In genomic region chr12:118409834-118410233, GRCh38 we compare ENCODE assay signal across 34 cellular contexts.
"Had no signal": no experiment of that assay in that cellular context is flagged by ENCODE, and none has a peak within 500 bp of the region (broad histone marks: within the 10 kb centered on the region; RNA-seq: fewer than 3 reads in every experiment).

No MANE protein-coding gene starts in this region.

- H3K4me3 Mint-ChIP-seq: activated B cell treated with CpG ODN at 0.5 μM for 24 hours; activated CD4-positive, alpha-beta memory T cell treated with anti-CD3 and anti-CD28 coated beads for 36 hours; activated naive CD4-positive, alpha-beta T cell treated with anti-CD3 and anti-CD28 coated beads, Interleukin-2, amount 10 ng/mL, durations not matched to agents 7 days and 5 days; activated naive CD8-positive, alpha-beta T cell; activated naive CD8-positive, alpha-beta T cell treated with anti-CD3 and anti-CD28 coated beads, Interleukin-2, amount 50 U/mL, for 24 hours; activated T-cell treated with anti-CD3 and anti-CD28 coated beads, Interleukin-2, amount 50 U/mL, for 4 hours; activated T-helper 1 cell treated with anti-CD3 and anti-CD28 coated beads, Interleukin-12 subunit alpha, Interleukin-12 subunit beta, Interleukin-2, Interleukin-4 antibody, amounts not matched to agents 30 ng/mL and 10 ng/mL and 1 ng/mL, durations not matched to agents 14 hours and 24 hours and 36 hours had no signal

- H3K4me3 ChIP-seq: PC-9 had no signal

- ATAC-seq: activated naive CD8-positive, alpha-beta T cell treated with anti-CD3 and anti-CD28 coated beads, Interleukin-2, amount 50 U/mL, for 24 hours; activated T-cell treated with anti-CD3 and anti-CD28 coated beads, Interleukin-2, amount 50 U/mL, for 4 hours had no signal

- H3K27ac Mint-ChIP-seq: activated B cell treated with CpG ODN at 0.5 μM for 24 hours; activated CD4-positive, alpha-beta memory T cell treated with anti-CD3 and anti-CD28 coated beads for 36 hours; activated naive CD4-positive, alpha-beta T cell treated with anti-CD3 and anti-CD28 coated beads, Interleukin-2, amount 10 ng/mL, durations not matched to agents 7 days and 5 days; activated naive CD8-positive, alpha-beta T cell; activated naive CD8-positive, alpha-beta T cell treated with anti-CD3 and anti-CD28 coated beads, Interleukin-2, amount 50 U/mL, for 24 hours; activated T-helper 1 cell treated with anti-CD3 and anti-CD28 coated beads, Interleukin-12 subunit alpha, Interleukin-12 subunit beta, Interleukin-2, Interleukin-4 antibody, amounts not matched to agents 30 ng/mL and 10 ng/mL and 1 ng/mL, durations not matched to agents 14 hours and 24 hours and 36 hours had no signal

- H3K27me3 ChIP-seq: brain microvascular endothelial cell had no signal

- H3K4me1 Mint-ChIP-seq: activated B cell treated with CpG ODN at 0.5 μM for 24 hours; activated naive CD4-positive, alpha-beta T cell treated with anti-CD3 and anti-CD28 coated beads, Interleukin-2, amount 10 ng/mL, durations not matched to agents 7 days and 5 days; activated naive CD8-positive, alpha-beta T cell treated with anti-CD3 and anti-CD28 coated beads, Interleukin-2, amount 50 U/mL, for 24 hours had no signal

- H2AFZ ChIP-seq: PC-9 had no signal

- DNase-seq: activated B cell treated with CpG ODN at 0.5 μM for 24 hours; activated CD4-positive, alpha-beta memory T cell treated with anti-CD3 and anti-CD28 coated beads for 36 hours; activated CD4-positive, alpha-beta T cell treated with anti-CD3 and anti-CD28 coated beads for 4 hours; activated CD4-positive, alpha-beta T cell treated with anti-CD3 and anti-CD28 coated beads, Interleukin-2, amount 50 U/mL, for 1 hour; activated CD4-positive, CD25-positive, alpha-beta regulatory T cell treated with anti-CD3 and anti-CD28 coated beads, Interleukin-2, amount 50 U/mL, for 72 hours; activated CD8-positive, alpha-beta memory T cell treated with anti-CD3 and anti-CD28 coated beads, Interleukin-2, amount 50 U/mL, for 4 hours; activated gamma-delta T cell treated with Interleukin-2 at 50 U/mL for 16 hours; activated naive CD4-positive, alpha-beta T cell treated with anti-CD3 and anti-CD28 coated beads, Interleukin-2, amount 10 ng/mL, durations not matched to agents 7 days and 5 days; activated naive CD8-positive, alpha-beta T cell treated with anti-CD3 and anti-CD28 coated beads, Interleukin-2, amount 50 U/mL, for 24 hours; activated T-cell treated with anti-CD3 and anti-CD28 coated beads for 4 hours; activated T-cell treated with anti-CD3 and anti-CD28 coated beads, Interleukin-2, amount 50 U/mL, for 4 hours; anterior cingulate cortex; brain microvascular endothelial cell; central memory CD4-positive, alpha-beta T cell; NCI-H1105; NCI-H1417 treated with DMSO at 0.1 percent for 48 hours; NCI-H187 treated with DMSO at 0.1 percent for 48 hours; NCI-H2081; NCI-H2171 treated with DMSO at 0.1 percent for 48 hours; NCI-H226; NCI-H446 treated with DMSO at 0.1 percent for 48 hours; NCI-H524; NCI-H69; NCI-H82; NK-92 treated with Interleukin-12 subunit alpha and Interleukin-12 subunit beta, amount 100 ng/mL, for 24 hours; PC-9; Right ventricle myocardium superior; SW 1271; T-helper 1 cell; T-helper 2 cell; T-helper 9 cell had no signal

- H3K4me2 ChIP-seq: PC-9 had no signal

- H3K27ac ChIP-seq: brain microvascular endothelial cell, PC-9, VCaP had no signal

- H3K27me3 Mint-ChIP-seq: activated B cell treated with CpG ODN at 0.5 μM for 24 hours; activated CD4-positive, alpha-beta memory T cell treated with anti-CD3 and anti-CD28 coated beads for 36 hours; activated naive CD4-positive, alpha-beta T cell treated with anti-CD3 and anti-CD28 coated beads, Interleukin-2, amount 10 ng/mL, durations not matched to agents 7 days and 5 days; activated naive CD8-positive, alpha-beta T cell; activated naive CD8-positive, alpha-beta T cell treated with anti-CD3 and anti-CD28 coated beads, Interleukin-2, amount 50 U/mL, for 24 hours had no signal
